ENCODE assay signal across 1 cellular context in genomic region chr9:132901859-132902831, GRCh38.
A peak's percentile ranks its signal among the peaks of the same experiment; 100 is the strongest.
TF ChIP-seq lines count a peak whose summit lies in the region.

No MANE protein-coding gene starts in this region.

TF ChIP-seq in K562, 482 proteins besides CTCF, POLR2A, EP300 and RAD21 (continued from another document and continues in another):
- TF ChIP-seq ATF3 (IDR thresholded peaks at IDR 0.05) (peak; percentile 23; the same call in 1 of the 2 replicates), ATF3 (CRISPR knock-in tag; conservative IDR thresholded peaks at IDR 0.05) (0 out of 2 replicates have a peak, but pooled peaks have one; percentile 22), IFI16 (CRISPR knock-in tag; IDR thresholded peaks at IDR 0.05) (no peak), ZNF444 (CRISPR knock-in tag; IDR thresholded peaks at IDR 0.05) (no peak), PCBP1 (IDR thresholded peaks at IDR 0.05; ENCODE audit: low read depth, low read length, poor library complexity, severe bottlenecking) (no peak), ZNF668 (CRISPR knock-in tag; IDR thresholded peaks at IDR 0.05) (no peak), TAF1 (IDR thresholded peaks at IDR 0.05; ENCODE audit: control insufficient read depth, extremely low read depth, insufficient read depth, low read length, severe bottlenecking) (no peak), ZKSCAN3 (CRISPR knock-in tag; IDR thresholded peaks at IDR 0.05) (no peak), POLR3G (IDR thresholded peaks at IDR 0.05; ENCODE audit: extremely low read depth, insufficient read length, insufficient replicate concordance) (no peak), ZC3H11A (IDR thresholded peaks at IDR 0.05; ENCODE audit: low read depth, low read length) (0 out of 2 replicates have a peak, but pooled peaks have one; percentile 61), CREB5 (CRISPR knock-in tag; IDR thresholded peaks at IDR 0.05) (no peak), BDP1 (IDR thresholded peaks at IDR 0.05; ENCODE audit: insufficient read depth, insufficient read length) (no peak), SRSF1 (IDR thresholded peaks at IDR 0.05; ENCODE audit: low read depth, low read length) (no peak), KLF13 (tag; IDR thresholded peaks at IDR 0.05; ENCODE audit: borderline replicate concordance, low read depth) (no peak), TCF7 (IDR thresholded peaks at IDR 0.05; ENCODE audit: borderline replicate concordance) (no peak), HDAC2 (IDR thresholded peaks at IDR 0.05) (0 out of 2 replicates have a peak, but pooled peaks have one; percentile 34), DPF2 (IDR thresholded peaks at IDR 0.05) (no peak), ATF1 (CRISPR knock-in tag; IDR thresholded peaks at IDR 0.05) (no peak), ATF1 (tag; IDR thresholded peaks at IDR 0.05) (peak; percentile 75), ZNF184 (CRISPR knock-in tag; IDR thresholded peaks at IDR 0.05) (no peak), ZNF57 (CRISPR knock-in tag; IDR thresholded peaks at IDR 0.05) (no peak), KAT7 (CRISPR knock-in tag; IDR thresholded peaks at IDR 0.05; ENCODE audit: borderline replicate concordance) (no peak), BRF1 (IDR thresholded peaks at IDR 0.05; ENCODE audit: borderline replicate concordance, extremely low read depth, insufficient read length) (no peak), SAFB (IDR thresholded peaks at IDR 0.05; ENCODE audit: borderline replicate concordance, low read depth, low read length) (no peak), E2F1 (CRISPR knock-in tag; IDR thresholded peaks at IDR 0.05) (no peak), CBX2 (IDR thresholded peaks at IDR 0.05; ENCODE audit: insufficient read depth, low read length, poor library complexity, severe bottlenecking) (no peak), PKNOX1 (IDR thresholded peaks at IDR 0.05) (no peak), ZNF561 (CRISPR knock-in tag; conservative IDR thresholded peaks at IDR 0.05) (no peak), GABPA (tag; conservative IDR thresholded peaks at IDR 0.05; ENCODE audit: low read depth) (peak; percentile 39), PML (IDR thresholded peaks at IDR 0.05; ENCODE audit: low read length) (no peak), HOXB6 (CRISPR knock-in tag; IDR thresholded peaks at IDR 0.05; ENCODE audit: borderline replicate concordance) (no peak), ZBTB1 (CRISPR knock-in tag; IDR thresholded peaks at IDR 0.05; ENCODE audit: borderline replicate concordance, low read depth) (no peak), JUND (IDR thresholded peaks at IDR 0.05; ENCODE audit: borderline replicate concordance, low read depth, low read length) (peak; percentile 53), JUND (tag; IDR thresholded peaks at IDR 0.05; ENCODE audit: borderline replicate concordance, low read depth, low read length) (no peak; the same call in 2 of the 3 replicates), CREB1 (IDR thresholded peaks at IDR 0.05) (0 out of 2 replicates have a peak, but pooled peaks have one; percentile 31), CREB1 (CRISPR knock-in tag; IDR thresholded peaks at IDR 0.05) (peak; percentile 38; the same call in 1 of the 2 replicates), GABPB2 (CRISPR knock-in tag; conservative IDR thresholded peaks at IDR 0.05) (no peak), KHSRP (IDR thresholded peaks at IDR 0.05) (no peak)
- TF ChIP-seq, protein P1, sequence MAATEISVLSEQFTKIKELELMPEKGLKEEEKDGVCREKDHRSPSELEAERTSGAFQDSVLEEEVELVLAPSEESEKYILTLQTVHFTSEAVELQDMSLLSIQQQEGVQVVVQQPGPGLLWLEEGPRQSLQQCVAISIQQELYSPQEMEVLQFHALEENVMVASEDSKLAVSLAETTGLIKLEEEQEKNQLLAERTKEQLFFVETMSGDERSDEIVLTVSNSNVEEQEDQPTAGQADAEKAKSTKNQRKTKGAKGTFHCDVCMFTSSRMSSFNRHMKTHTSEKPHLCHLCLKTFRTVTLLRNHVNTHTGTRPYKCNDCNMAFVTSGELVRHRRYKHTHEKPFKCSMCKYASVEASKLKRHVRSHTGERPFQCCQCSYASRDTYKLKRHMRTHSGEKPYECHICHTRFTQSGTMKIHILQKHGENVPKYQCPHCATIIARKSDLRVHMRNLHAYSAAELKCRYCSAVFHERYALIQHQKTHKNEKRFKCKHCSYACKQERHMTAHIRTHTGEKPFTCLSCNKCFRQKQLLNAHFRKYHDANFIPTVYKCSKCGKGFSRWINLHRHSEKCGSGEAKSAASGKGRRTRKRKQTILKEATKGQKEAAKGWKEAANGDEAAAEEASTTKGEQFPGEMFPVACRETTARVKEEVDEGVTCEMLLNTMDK (IDR thresholded peaks at IDR 0.05; ENCODE audit: borderline replicate concordance, insufficient read depth, low read depth, low read length, poor library complexity, severe bottlenecking): no peak
- TF ChIP-seq, protein P2, sequence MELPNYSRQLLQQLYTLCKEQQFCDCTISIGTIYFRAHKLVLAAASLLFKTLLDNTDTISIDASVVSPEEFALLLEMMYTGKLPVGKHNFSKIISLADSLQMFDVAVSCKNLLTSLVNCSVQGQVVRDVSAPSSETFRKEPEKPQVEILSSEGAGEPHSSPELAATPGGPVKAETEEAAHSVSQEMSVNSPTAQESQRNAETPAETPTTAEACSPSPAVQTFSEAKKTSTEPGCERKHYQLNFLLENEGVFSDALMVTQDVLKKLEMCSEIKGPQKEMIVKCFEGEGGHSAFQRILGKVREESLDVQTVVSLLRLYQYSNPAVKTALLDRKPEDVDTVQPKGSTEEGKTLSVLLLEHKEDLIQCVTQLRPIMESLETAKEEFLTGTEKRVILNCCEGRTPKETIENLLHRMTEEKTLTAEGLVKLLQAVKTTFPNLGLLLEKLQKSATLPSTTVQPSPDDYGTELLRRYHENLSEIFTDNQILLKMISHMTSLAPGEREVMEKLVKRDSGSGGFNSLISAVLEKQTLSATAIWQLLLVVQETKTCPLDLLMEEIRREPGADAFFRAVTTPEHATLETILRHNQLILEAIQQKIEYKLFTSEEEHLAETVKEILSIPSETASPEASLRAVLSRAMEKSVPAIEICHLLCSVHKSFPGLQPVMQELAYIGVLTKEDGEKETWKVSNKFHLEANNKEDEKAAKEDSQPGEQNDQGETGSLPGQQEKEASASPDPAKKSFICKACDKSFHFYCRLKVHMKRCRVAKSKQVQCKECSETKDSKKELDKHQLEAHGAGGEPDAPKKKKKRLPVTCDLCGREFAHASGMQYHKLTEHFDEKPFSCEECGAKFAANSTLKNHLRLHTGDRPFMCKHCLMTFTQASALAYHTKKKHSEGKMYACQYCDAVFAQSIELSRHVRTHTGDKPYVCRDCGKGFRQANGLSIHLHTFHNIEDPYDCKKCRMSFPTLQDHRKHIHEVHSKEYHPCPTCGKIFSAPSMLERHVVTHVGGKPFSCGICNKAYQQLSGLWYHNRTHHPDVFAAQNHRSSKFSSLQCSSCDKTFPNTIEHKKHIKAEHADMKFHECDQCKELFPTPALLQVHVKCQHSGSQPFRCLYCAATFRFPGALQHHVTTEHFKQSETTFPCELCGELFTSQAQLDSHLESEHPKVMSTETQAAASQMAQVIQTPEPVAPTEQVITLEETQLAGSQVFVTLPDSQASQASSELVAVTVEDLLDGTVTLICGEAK (IDR thresholded peaks at IDR 0.05): no peak
- TF ChIP-seq, protein P2 (CRISPR knock-in tag; IDR thresholded peaks at IDR 0.05): no peak
- TF ChIP-seq, protein P3, sequence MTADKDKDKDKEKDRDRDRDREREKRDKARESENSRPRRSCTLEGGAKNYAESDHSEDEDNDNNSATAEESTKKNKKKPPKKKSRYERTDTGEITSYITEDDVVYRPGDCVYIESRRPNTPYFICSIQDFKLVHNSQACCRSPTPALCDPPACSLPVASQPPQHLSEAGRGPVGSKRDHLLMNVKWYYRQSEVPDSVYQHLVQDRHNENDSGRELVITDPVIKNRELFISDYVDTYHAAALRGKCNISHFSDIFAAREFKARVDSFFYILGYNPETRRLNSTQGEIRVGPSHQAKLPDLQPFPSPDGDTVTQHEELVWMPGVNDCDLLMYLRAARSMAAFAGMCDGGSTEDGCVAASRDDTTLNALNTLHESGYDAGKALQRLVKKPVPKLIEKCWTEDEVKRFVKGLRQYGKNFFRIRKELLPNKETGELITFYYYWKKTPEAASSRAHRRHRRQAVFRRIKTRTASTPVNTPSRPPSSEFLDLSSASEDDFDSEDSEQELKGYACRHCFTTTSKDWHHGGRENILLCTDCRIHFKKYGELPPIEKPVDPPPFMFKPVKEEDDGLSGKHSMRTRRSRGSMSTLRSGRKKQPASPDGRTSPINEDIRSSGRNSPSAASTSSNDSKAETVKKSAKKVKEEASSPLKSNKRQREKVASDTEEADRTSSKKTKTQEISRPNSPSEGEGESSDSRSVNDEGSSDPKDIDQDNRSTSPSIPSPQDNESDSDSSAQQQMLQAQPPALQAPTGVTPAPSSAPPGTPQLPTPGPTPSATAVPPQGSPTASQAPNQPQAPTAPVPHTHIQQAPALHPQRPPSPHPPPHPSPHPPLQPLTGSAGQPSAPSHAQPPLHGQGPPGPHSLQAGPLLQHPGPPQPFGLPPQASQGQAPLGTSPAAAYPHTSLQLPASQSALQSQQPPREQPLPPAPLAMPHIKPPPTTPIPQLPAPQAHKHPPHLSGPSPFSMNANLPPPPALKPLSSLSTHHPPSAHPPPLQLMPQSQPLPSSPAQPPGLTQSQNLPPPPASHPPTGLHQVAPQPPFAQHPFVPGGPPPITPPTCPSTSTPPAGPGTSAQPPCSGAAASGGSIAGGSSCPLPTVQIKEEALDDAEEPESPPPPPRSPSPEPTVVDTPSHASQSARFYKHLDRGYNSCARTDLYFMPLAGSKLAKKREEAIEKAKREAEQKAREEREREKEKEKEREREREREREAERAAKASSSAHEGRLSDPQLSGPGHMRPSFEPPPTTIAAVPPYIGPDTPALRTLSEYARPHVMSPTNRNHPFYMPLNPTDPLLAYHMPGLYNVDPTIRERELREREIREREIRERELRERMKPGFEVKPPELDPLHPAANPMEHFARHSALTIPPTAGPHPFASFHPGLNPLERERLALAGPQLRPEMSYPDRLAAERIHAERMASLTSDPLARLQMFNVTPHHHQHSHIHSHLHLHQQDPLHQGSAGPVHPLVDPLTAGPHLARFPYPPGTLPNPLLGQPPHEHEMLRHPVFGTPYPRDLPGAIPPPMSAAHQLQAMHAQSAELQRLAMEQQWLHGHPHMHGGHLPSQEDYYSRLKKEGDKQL (CRISPR knock-in tag; IDR thresholded peaks at IDR 0.05; ENCODE audit: borderline replicate concordance): no peak
